In genomic region chr7:84209006-84209405, GRCh38 we compare ENCODE assay signal across 1 cellular context.
TF ChIP-seq lines count a peak whose summit lies in the region.

No MANE protein-coding gene starts in this region.

TF ChIP-seq in GM23338, 12 proteins besides CTCF, POLR2A, EP300 and RAD21 (continued from another document):
- TF ChIP-seq REST (IDR thresholded peaks at IDR 0.05; ENCODE audit: unreplicated experiment): no peak
- no peak for TF ChIP-seq ZNF114 (CRISPR knock-in tag; IDR thresholded peaks at IDR 0.05)
- no peak for TF ChIP-seq EZH2 (IDR thresholded peaks at IDR 0.05; ENCODE audit: low read depth, unreplicated experiment)
- TF ChIP-seq ETS1 (IDR thresholded peaks at IDR 0.05): no peak
- no peak for TF ChIP-seq CREB1 (CRISPR knock-in tag; IDR thresholded peaks at IDR 0.05; ENCODE audit: low read depth)
- no peak for TF ChIP-seq STAT1 (IDR thresholded peaks at IDR 0.05; ENCODE audit: unreplicated experiment)
